10 cellular contexts compared by ENCODE assay signal in the genomic region with DNA sequence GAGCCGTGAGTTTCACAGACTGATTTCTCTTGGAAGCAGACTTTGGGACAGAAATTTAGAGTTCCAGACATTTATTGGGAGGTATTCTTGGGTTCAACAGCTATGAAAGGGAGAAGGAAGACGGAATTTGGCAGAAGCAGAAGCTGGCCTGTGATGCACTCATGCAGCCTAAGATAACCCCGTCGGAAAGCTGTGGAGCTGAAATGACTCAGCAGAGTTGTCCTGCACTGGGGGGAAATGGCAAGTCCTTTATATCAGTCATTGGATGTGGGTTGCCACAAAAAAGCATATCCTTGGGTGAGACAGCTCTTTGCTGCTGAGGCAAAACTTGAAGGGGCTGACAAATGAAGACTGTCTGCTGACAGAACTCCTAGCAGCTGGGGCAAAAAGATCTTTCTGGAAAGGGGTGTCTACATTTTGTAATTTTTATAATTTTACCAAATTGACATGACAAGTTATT. TPM values are rescaled to one million over a fixed set of nuclear protein-coding genes. Genes with fewer than 3 reads are reported as not detected.
DNase-seq lines count a peak whose midpoint lies in the region; ATAC-seq and TF ChIP-seq lines count a peak whose summit lies in the region.
"Had no signal": no experiment of that assay in that cellular context is flagged by ENCODE, and none has a peak within 500 bp of the region (broad histone marks: within the 10 kb centered on the region; RNA-seq: fewer than 3 reads in every experiment).

No MANE protein-coding gene starts in this region.

- H3K4me1 Mint-ChIP-seq in activated T-helper 17 cell treated with anti-CD3 and anti-CD28 coated beads, Interleukin-2, amount 50 U/mL, for 72 hours: peaks cover 6% of the 10 kb centered on the region

- H3K27ac Mint-ChIP-seq in activated T-helper 17 cell treated with anti-CD3 and anti-CD28 coated beads, Interleukin-2, amount 50 U/mL, for 72 hours: no peak overlapping the region

- H3K4me1 ChIP-seq in lower lobe of right lung (no peaks in the 10 kb centered on the region), uterus (no peaks in the 10 kb centered on the region)

- H3K36me3 Mint-ChIP-seq in activated T-helper 17 cell treated with anti-CD3 and anti-CD28 coated beads, Interleukin-2, amount 50 U/mL, for 72 hours (ENCODE audit: low read depth): no peaks in the 10 kb centered on the region

- H3K27me3 ChIP-seq in lower lobe of right lung (ENCODE audit: low read depth) (no peaks in the 10 kb centered on the region), uterus (no peaks in the 10 kb centered on the region)

- ATAC-seq in HG03565 (IDR thresholded peaks at IDR 0.05; ENCODE audit: unreplicated experiment) (peak; percentile 59), lower lobe of right lung (peak; percentile 68 to 84)
- ATAC-seq in activated T-helper 17 cell treated with anti-CD3 and anti-CD28 coated beads, Interleukin-2, amount 50 U/mL, for 72 hours (replicated peaks): peak; percentile 95

- no peaks in the 10 kb centered on the region for H3K9me3 Mint-ChIP-seq in activated T-helper 17 cell treated with anti-CD3 and anti-CD28 coated beads, Interleukin-2, amount 50 U/mL, for 72 hours

- no peak overlapping the region for H3K4me3 Mint-ChIP-seq in activated T-helper 17 cell treated with anti-CD3 and anti-CD28 coated beads, Interleukin-2, amount 50 U/mL, for 72 hours

- no peak for TF ChIP-seq POLR2A in uterus (IDR thresholded peaks at IDR 0.05)

- H3K27me3 Mint-ChIP-seq in activated T-helper 17 cell treated with anti-CD3 and anti-CD28 coated beads, Interleukin-2, amount 50 U/mL, for 72 hours: peaks cover 4% of the 10 kb centered on the region

- H3K27ac ChIP-seq in lower lobe of right lung (no peak overlapping the region), uterus (no peak overlapping the region)
- H3K27ac ChIP-seq: epithelial cell of prostate, KMS-11 had no signal

- TF ChIP-seq CTCF in lower lobe of right lung (IDR thresholded peaks at IDR 0.05) (no peak), uterus (IDR thresholded peaks at IDR 0.05) (no peak)

- DNase-seq in GM04504 (ENCODE audit: low read depth): peak; percentile 64
- DNase-seq in lower lobe of right lung: no peak
- no peak for DNase-seq in NCI-H1436 treated with DMSO at 0.1 percent for 48 hours (lab: John Stamatoyannopoulos, UW)
- no peak for DNase-seq in hippocampal formation (lab: John Stamatoyannopoulos, UW)
- no peak for DNase-seq in DMS79 treated with DMSO at 0.1 percent for 48 hours (lab: John Stamatoyannopoulos, UW)
- no peak for DNase-seq in uterus

- no peak overlapping the region for H3K4me3 ChIP-seq in lower lobe of right lung
- no peak overlapping the region for H3K4me3 ChIP-seq in uterus

- H3K36me3 ChIP-seq in lower lobe of right lung: no peaks in the 10 kb centered on the region
- H3K36me3 ChIP-seq in uterus: no peaks in the 10 kb centered on the region

- intact Hi-C loops in lower lobe of right lung (cut with DNase I): no loop called here
- intact Hi-C loops in uterus (cut with DNase I; ENCODE audit: low total_unique reads): no loop called here

- H3K9me3 ChIP-seq in lower lobe of right lung (no peaks in the 10 kb centered on the region), uterus (no peaks in the 10 kb centered on the region)

RNA-seq across cellular contexts. Expression of a gene that starts 11.5 kb away (rescaled TPM):
- 10 to 100 TPM; 31.4 to 36.6 TPM for total RNA-seq in activated T-helper 17 cell treated with anti-CD3 and anti-CD28 coated beads, Interleukin-2, amount 50 U/mL, for 72 hours
- total RNA-seq in lower lobe of right lung: 57.1 TPM
- total RNA-seq in uterus: 100 to 1,000 TPM in 1 of 4 donors, 10 to 100 TPM in 3; 24.4 to 195 (median 66.9) TPM

RNA-seq across cellular contexts. Expression of a gene that starts 54.5 kb away (rescaled TPM):
- total RNA-seq in activated T-helper 17 cell treated with anti-CD3 and anti-CD28 coated beads, Interleukin-2, amount 50 U/mL, for 72 hours: 10 to 100 TPM; 12.5 to 19.1 TPM
- total RNA-seq in lower lobe of right lung (24.2 TPM), uterus (10 to 100 TPM; 13.2 to 35.8 (median 24.6) TPM)
